In genomic region chr15:74423443-74424257, GRCh38 we compare ENCODE assay signal across 10 cellular contexts. TPM values are rescaled to one million over a fixed set of nuclear protein-coding genes. Genes with fewer than 3 reads are reported as not detected.
DNase-seq lines count a peak whose midpoint lies in the region; ATAC-seq, FAIRE-seq and TF ChIP-seq lines count a peak whose summit lies in the region.
"Had no signal": no experiment of that assay in that cellular context is flagged by ENCODE, and none has a peak within 500 bp of the region (broad histone marks: within the 10 kb centered on the region; RNA-seq: fewer than 3 reads in every experiment).

No MANE protein-coding gene starts in this region.

- no peaks in the 10 kb centered on the region for H3K9me3 Mint-ChIP-seq in activated B cell treated with CpG ODN at 0.5 μM for 24 hours

- TF ChIP-seq CTCF in HepG2 (CRISPR knock-in tag; IDR thresholded peaks at IDR 0.05) (no peak), right lobe of liver (IDR thresholded peaks at IDR 0.05) (no peak), activated B cell treated with CpG ODN at 0.5 μM for 24 hours (IDR thresholded peaks at IDR 0.05) (no peak), kidney epithelial cell (IDR thresholded peaks at IDR 0.05; ENCODE audit: insufficient read depth, low read length, poor library complexity, severe bottlenecking) (peak; percentile 2), uterus (IDR thresholded peaks at IDR 0.05) (no peak)

- DNase-seq in HepG2 (ENCODE audit: low spot score) (peak; percentile 28), right lobe of liver (no peak), activated B cell treated with CpG ODN at 0.5 μM for 24 hours (no peak), kidney epithelial cell (ENCODE audit: low read depth) (no peak), uterus (no peak), posterior vena cava (ENCODE audit: low spot score) (no peak), DMS153 treated with DMSO at 0.1 percent for 48 hours (lab: John Stamatoyannopoulos, UW; ENCODE audit: unreplicated experiment) (no peak)
- DNase-seq in stimulated activated CD4-positive, alpha-beta T cell treated with anti-CD3 and anti-CD28 coated beads, Interleukin-4, amount 100 ng/mL, for 1 hour, result no peak
- DNase-seq: MM.1S had no signal

- peak overlapping the region; percentile 61 for H3K4me2 ChIP-seq in HepG2 (ENCODE audit: low read depth, low read length)

- H3K4me3 ChIP-seq in HepG2 (replicated peaks in 1 of 3; ENCODE audit: insufficient read depth in 1 of 3, low read depth in 2 of 3, low read length in 3 of 3) (peak overlapping the region in 1 of 3 experiments; percentile 30; a peak in 2 of 6 replicates), right lobe of liver (no peak overlapping the region), kidney epithelial cell (ENCODE audit: low read depth, low read length) (no peak overlapping the region), uterus (no peak overlapping the region)

- TF ChIP-seq RAD21 in HepG2 (CRISPR knock-in tag; IDR thresholded peaks at IDR 0.05), result no peak

- H3K79me2 ChIP-seq in HepG2 (ENCODE audit: insufficient read depth, low read length), result peaks cover 62% of the 10 kb centered on the region

- no peaks in the 10 kb centered on the region; a peak in 4 of 5 replicates for H3K36me3 ChIP-seq in HepG2 (replicated peaks in 1 of 2; ENCODE audit: control insufficient read depth in 1 of 2, insufficient read depth in 2 of 2, low read length in 2 of 2)
- no peaks in the 10 kb centered on the region for H3K36me3 ChIP-seq in right lobe of liver
- H3K36me3 ChIP-seq in kidney epithelial cell (ENCODE audit: control insufficient read depth, insufficient read depth, low read length), result no peaks in the 10 kb centered on the region
- no peaks in the 10 kb centered on the region for H3K36me3 ChIP-seq in uterus

- peak overlapping the region; percentile 70 for H3K27ac Mint-ChIP-seq in activated B cell treated with CpG ODN at 0.5 μM for 24 hours

- TF ChIP-seq POLR2A in HepG2 (IDR thresholded peaks at IDR 0.05; ENCODE audit: insufficient read depth in 1 of 2, low read depth in 2 of 2, low read length in 2 of 2), result no peak
- TF ChIP-seq POLR2A in right lobe of liver (IDR thresholded peaks at IDR 0.05), result no peak
- no peak for TF ChIP-seq POLR2A in uterus (IDR thresholded peaks at IDR 0.05)

- intact Hi-C loops in HepG2 (cut with micrococcal nuclease; ENCODE audit: unreplicated experiment), result no loop called here
- intact Hi-C loops in right lobe of liver (cut with DNase I), result no loop called here
- intact Hi-C loops in activated B cell treated with CpG ODN at 0.5 μM for 24 hours (cut with micrococcal nuclease), result no loop called here
- intact Hi-C loops in uterus (cut with DNase I; ENCODE audit: low total_unique reads), result no loop called here
- intact Hi-C loops in posterior vena cava (cut with DNase I), result no loop called here

- no TSS peak for BruUV-seq in HepG2 (replicated peaks; lab: Mats Ljungman, UMichigan)

- CTCF ChIA-PET in HepG2 (lab: Yijun Ruan, JAX; ENCODE audit: low intra/inter-chr PET ratio, low total read pairs) (no interaction called here), activated B cell treated with CpG ODN at 0.5 μM for 24 hours (lab: Charles Lee) (no interaction called here)

- TF ChIP-seq EP300 in HepG2 (IDR thresholded peaks at IDR 0.05; ENCODE audit: low read depth in 2 of 2, low read length in 2 of 2) (no peak), HepG2 (CRISPR knock-in tag; IDR thresholded peaks at IDR 0.05; ENCODE audit: borderline replicate concordance) (no peak)

- H3K36me3 Mint-ChIP-seq in activated B cell treated with CpG ODN at 0.5 μM for 24 hours (ENCODE audit: low read depth), result peaks cover 80% of the 10 kb centered on the region

- H3K4me3 Mint-ChIP-seq in activated B cell treated with CpG ODN at 0.5 μM for 24 hours, result peak overlapping the region; percentile 65

- H4K20me1 ChIP-seq in HepG2 (ENCODE audit: insufficient read depth, low read length), result peaks cover 3% of the 10 kb centered on the region; the same call in 1 of the 2 replicates

- WGBS in HepG2 (ENCODE audit: low lambda C conversion rate), result 90% methylated on average over 9 of the region's 9 CpGs
- 77% methylated on average over 3 of the region's 9 CpGs for WGBS in right lobe of liver (ENCODE audit: insufficient coverage, low coverage, low lambda C conversion rate, missing lambda C conversion rate)

- in situ Hi-C loops in HepG2 (cut with HindIII; ENCODE audit: extremely low pct_ligation_motif_present, low pct_unique_long_range_greater_than_20kb), result no loop called here

- peak overlapping the region; percentile 67 for H3K9ac ChIP-seq in HepG2 (ENCODE audit: insufficient read depth, low read depth, low read length)

- no peaks in the 10 kb centered on the region for H3K27me3 ChIP-seq in HepG2 (ENCODE audit: control insufficient read depth in 1 of 2, insufficient read depth in 2 of 2, low read length in 2 of 2)
- H3K27me3 ChIP-seq in right lobe of liver, result no peaks in the 10 kb centered on the region
- no peaks in the 10 kb centered on the region for H3K27me3 ChIP-seq in kidney epithelial cell (ENCODE audit: control insufficient read depth, insufficient read depth, low read length)
- no peaks in the 10 kb centered on the region for H3K27me3 ChIP-seq in uterus

- H3K4me1 ChIP-seq in HepG2 (ENCODE audit: insufficient read depth, low read length), result peaks cover 100% of the 10 kb centered on the region
- H3K4me1 ChIP-seq in right lobe of liver, result no peaks in the 10 kb centered on the region
- peaks cover 10 to 18% of the 10 kb centered on the region in 2 donors for H3K4me1 ChIP-seq in uterus

- peaks cover 97% of the 10 kb centered on the region for H3K4me1 Mint-ChIP-seq in activated B cell treated with CpG ODN at 0.5 μM for 24 hours

- FAIRE-seq in HepG2 (lab: Jason Lieb, UNC), result no peak

- H2AFZ ChIP-seq in HepG2 (ENCODE audit: low read length), result no peak overlapping the region

- POLR2A ChIA-PET in HepG2 (lab: Yijun Ruan, JAX), result interaction anchor here (0.9 to 8.1 kb wide), 5 partner anchors 9 to 39 kb away, joined by 3 to 107 read pairs (median 10); partner anchors contain the start of genes SEMA7A and UBL7
- POLR2A ChIA-PET in activated B cell treated with CpG ODN at 0.5 μM for 24 hours (lab: Charles Lee), result interaction anchor here (1.6 to 2.9 kb wide), 2 partner anchors 20 to 39 kb away, joined by 7 to 11 read pairs; no protein-coding TSS in a partner anchor

- ATAC-seq in HepG2 (no peak), right lobe of liver (no peak), activated B cell treated with CpG ODN at 0.5 μM for 24 hours (ENCODE audit: low read depth) (no peak)

- H3K9me3 ChIP-seq in HepG2 (ENCODE audit: low read length) (no peaks in the 10 kb centered on the region), right lobe of liver (no peaks in the 10 kb centered on the region), uterus (no peaks in the 10 kb centered on the region)

- peak overlapping the region; percentile 74 for H3K27ac ChIP-seq in HepG2 (ENCODE audit: extremely low read length, insufficient read depth, low read length)
- H3K27ac ChIP-seq in right lobe of liver, result no peak overlapping the region
- peak overlapping the region; percentile 4 to 45 for H3K27ac ChIP-seq in uterus

- H3K27me3 Mint-ChIP-seq in activated B cell treated with CpG ODN at 0.5 μM for 24 hours, result no peaks in the 10 kb centered on the region

RNA-seq across cellular contexts. Expression of gene SEMA7A, which starts 10.1 kb away (rescaled TPM):
- total RNA-seq in HepG2 (2016; rRNA removed; fragmentation: Illumina TruSeq; extraction: Trizol), result 7.1 and 15.8 TPM in 2 replicates
- total RNA-seq in HepG2 (2016; cell fraction: cytosol; rRNA removed; fragmentation: Illumina TruSeq; extraction: Trizol; ENCODE audit: low read depth), result 6.7 and 6.9 TPM in 2 replicates
- 5.8 and 16.8 TPM in 2 replicates for total RNA-seq in HepG2 (2016; cell fraction: insoluble cytoplasmic fraction; rRNA removed; fragmentation: Illumina TruSeq; extraction: Trizol)
- 6.1 and 7.5 TPM in 2 replicates for total RNA-seq in HepG2 (2016; cell fraction: membrane; rRNA removed; fragmentation: Illumina TruSeq; extraction: Trizol)
- total RNA-seq in HepG2 (2016; cell fraction: nucleus; rRNA removed; fragmentation: Illumina TruSeq; extraction: Trizol), result 18.1 and 21.2 TPM in 2 replicates
- polyA plus RNA-seq in HepG2 (2011; rRNA removed), result 9.0 and 11.3 TPM in 2 replicates
- polyA plus RNA-seq in HepG2 (2011; cell fraction: cytosol; rRNA removed), result 9.5 and 11.5 TPM in 2 replicates
- polyA plus RNA-seq in HepG2 (2011; cell fraction: nucleus; rRNA removed), result 27.8 and 40.2 TPM in 2 replicates
- polyA plus RNA-seq in HepG2 (2012), result 6.1 and 9.1 TPM in 2 replicates
- polyA plus RNA-seq in HepG2 (2016; cell fraction: cytosol; fragmentation: Illumina TruSeq; extraction: Trizol; ENCODE audit: low read depth), result 0.77 and 0.90 TPM in 2 replicates
- 3.7 and 5.2 TPM in 2 replicates for polyA plus RNA-seq in HepG2 (2016; cell fraction: insoluble cytoplasmic fraction; fragmentation: Illumina TruSeq; extraction: Trizol; ENCODE audit: low read depth)
- polyA plus RNA-seq in HepG2 (2016; cell fraction: membrane; fragmentation: Illumina TruSeq; extraction: Trizol; ENCODE audit: low read depth), result 2.0 and 2.2 TPM in 2 replicates
- polyA plus RNA-seq in HepG2 (2016; cell fraction: nucleus; fragmentation: Illumina TruSeq; extraction: Trizol; ENCODE audit: insufficient read depth, low read depth), result 40.2 and 42.1 TPM in 2 replicates
- 1.2 and 27.6 TPM in 2 replicates for polyA minus RNA-seq in HepG2 (2011; rRNA and poly(A)+ RNA removed; ENCODE audit: low replicate concordance)
- 8.8 and 9.2 TPM in 2 replicates for polyA minus RNA-seq in HepG2 (2011; cell fraction: cytosol; rRNA and poly(A)+ RNA removed)
- 13.6 and 14.7 TPM in 2 replicates for polyA minus RNA-seq in HepG2 (2011; cell fraction: nucleus; rRNA and poly(A)+ RNA removed)
- 1 to 10 TPM in 3 of 6 experiments, under 1 TPM in 3; 0.42 to 2.4 (median 1.1) TPM for total RNA-seq in right lobe of liver
- 159 and 178 TPM in 2 replicates for total RNA-seq in activated B cell treated with CpG ODN at 0.5 μM for 24 hours
- total RNA-seq in kidney epithelial cell, result 289 and 322 TPM in 2 replicates
- 10 to 100 TPM in 1 of 4 donors, 1 to 10 TPM in 1, under 1 TPM in 1, not detected in 1; 0.29 to 16.9 (median 4.5) TPM for total RNA-seq in uterus
- total RNA-seq in posterior vena cava, result 1 to 10 TPM; 1.2 to 2.0 TPM

RNA-seq across cellular contexts. Expression of gene UBL7, which starts 37.3 kb away (rescaled TPM):
- total RNA-seq in HepG2 (2016; rRNA removed; fragmentation: Illumina TruSeq; extraction: Trizol) (55.0 and 63.2 TPM in 2 replicates), right lobe of liver (10 to 100 TPM; 14.8 to 38.0 (median 17.3) TPM), activated B cell treated with CpG ODN at 0.5 μM for 24 hours (40.6 and 48.8 TPM in 2 replicates), kidney epithelial cell (65.2 and 70.4 TPM in 2 replicates), uterus (10 to 100 TPM; 15.4 to 60.6 (median 35.7) TPM), posterior vena cava (10 to 100 TPM; 24.8 to 25.9 TPM)
- total RNA-seq in HepG2 (2016; cell fraction: cytosol; rRNA removed; fragmentation: Illumina TruSeq; extraction: Trizol; ENCODE audit: low read depth), result 40.0 and 66.0 TPM in 2 replicates
- 52.3 and 63.7 TPM in 2 replicates for total RNA-seq in HepG2 (2016; cell fraction: insoluble cytoplasmic fraction; rRNA removed; fragmentation: Illumina TruSeq; extraction: Trizol)
- 56.6 and 72.2 TPM in 2 replicates for total RNA-seq in HepG2 (2016; cell fraction: membrane; rRNA removed; fragmentation: Illumina TruSeq; extraction: Trizol)
- 14.7 and 21.3 TPM in 2 replicates for total RNA-seq in HepG2 (2016; cell fraction: nucleus; rRNA removed; fragmentation: Illumina TruSeq; extraction: Trizol)
- polyA plus RNA-seq in HepG2 (2011; rRNA removed), result 63.5 and 65.3 TPM in 2 replicates
- polyA plus RNA-seq in HepG2 (2011; cell fraction: cytosol; rRNA removed), result 57.8 and 86.0 TPM in 2 replicates
- polyA plus RNA-seq in HepG2 (2011; cell fraction: nucleus; rRNA removed), result 25.5 and 27.0 TPM in 2 replicates
- polyA plus RNA-seq in HepG2 (2012), result 38.1 and 49.1 TPM in 2 replicates
- polyA plus RNA-seq in HepG2 (2016; cell fraction: cytosol; fragmentation: Illumina TruSeq; extraction: Trizol; ENCODE audit: low read depth), result 60.3 and 88.5 TPM in 2 replicates
- 70.2 and 77.9 TPM in 2 replicates for polyA plus RNA-seq in HepG2 (2016; cell fraction: insoluble cytoplasmic fraction; fragmentation: Illumina TruSeq; extraction: Trizol; ENCODE audit: low read depth)
- 79.8 and 95.5 TPM in 2 replicates for polyA plus RNA-seq in HepG2 (2016; cell fraction: membrane; fragmentation: Illumina TruSeq; extraction: Trizol; ENCODE audit: low read depth)
- 32.2 and 35.3 TPM in 2 replicates for polyA plus RNA-seq in HepG2 (2016; cell fraction: nucleus; fragmentation: Illumina TruSeq; extraction: Trizol; ENCODE audit: insufficient read depth, low read depth)
- 109 and 162 TPM in 2 replicates for polyA minus RNA-seq in HepG2 (2011; rRNA and poly(A)+ RNA removed; ENCODE audit: low replicate concordance)
- 22.8 and 25.9 TPM in 2 replicates for polyA minus RNA-seq in HepG2 (2011; cell fraction: cytosol; rRNA and poly(A)+ RNA removed)
- 11.3 and 16.4 TPM in 2 replicates for polyA minus RNA-seq in HepG2 (2011; cell fraction: nucleus; rRNA and poly(A)+ RNA removed)

RNA-seq across cellular contexts. Expression of gene CYP11A1, which starts 56.2 kb away (rescaled TPM):
- 0.66 and 0.86 TPM in 2 replicates for total RNA-seq in HepG2 (2016; rRNA removed; fragmentation: Illumina TruSeq; extraction: Trizol)
- 0.30 and 0.62 TPM in 2 replicates for total RNA-seq in HepG2 (2016; cell fraction: cytosol; rRNA removed; fragmentation: Illumina TruSeq; extraction: Trizol; ENCODE audit: low read depth)
- 0.43 and 0.71 TPM in 2 replicates for total RNA-seq in HepG2 (2016; cell fraction: insoluble cytoplasmic fraction; rRNA removed; fragmentation: Illumina TruSeq; extraction: Trizol)
- 0.65 and 0.74 TPM in 2 replicates for total RNA-seq in HepG2 (2016; cell fraction: membrane; rRNA removed; fragmentation: Illumina TruSeq; extraction: Trizol)
- total RNA-seq in HepG2 (2016; cell fraction: nucleus; rRNA removed; fragmentation: Illumina TruSeq; extraction: Trizol), result 0.40 and 0.66 TPM in 2 replicates
- 0.92 and 1.4 TPM in 2 replicates for polyA plus RNA-seq in HepG2 (2011; rRNA removed)
- 0.98 and 1.0 TPM in 2 replicates for polyA plus RNA-seq in HepG2 (2011; cell fraction: cytosol; rRNA removed)
- polyA plus RNA-seq in HepG2 (2011; cell fraction: nucleus; rRNA removed), result 1.5 and 1.8 TPM in 2 replicates
- polyA plus RNA-seq in HepG2 (2012), result 0.54 and 0.73 TPM in 2 replicates
- polyA plus RNA-seq in HepG2 (2016; cell fraction: cytosol; fragmentation: Illumina TruSeq; extraction: Trizol; ENCODE audit: low read depth), result 0.26 and 0.61 TPM in 2 replicates
- 0.66 and 0.83 TPM in 2 replicates for polyA plus RNA-seq in HepG2 (2016; cell fraction: insoluble cytoplasmic fraction; fragmentation: Illumina TruSeq; extraction: Trizol; ENCODE audit: low read depth)
- polyA plus RNA-seq in HepG2 (2016; cell fraction: membrane; fragmentation: Illumina TruSeq; extraction: Trizol; ENCODE audit: low read depth), result 0.36 and 0.45 TPM in 2 replicates
- polyA plus RNA-seq in HepG2 (2016; cell fraction: nucleus; fragmentation: Illumina TruSeq; extraction: Trizol; ENCODE audit: insufficient read depth, low read depth), result 0.64 and 0.93 TPM in 2 replicates
- 1.6 and 8.2 TPM in 2 replicates for polyA minus RNA-seq in HepG2 (2011; rRNA and poly(A)+ RNA removed; ENCODE audit: low replicate concordance)
- 0.99 TPM in 1 of 2 replicates, not detected in the other for polyA minus RNA-seq in HepG2 (2011; cell fraction: cytosol; rRNA and poly(A)+ RNA removed)
- polyA minus RNA-seq in HepG2 (2011; cell fraction: nucleus; rRNA and poly(A)+ RNA removed), result 0.39 and 0.87 TPM in 2 replicates
- total RNA-seq in right lobe of liver, result 1 to 10 TPM; 2.5 to 6.4 (median 2.8) TPM
- not detected in 2 replicates for total RNA-seq in activated B cell treated with CpG ODN at 0.5 μM for 24 hours
- 2.0 and 2.9 TPM in 2 replicates for total RNA-seq in kidney epithelial cell
- 1 to 10 TPM in 2 of 4 donors, not detected in 2; 1.1 to 2.3 TPM for total RNA-seq in uterus
- 1 to 10 TPM in 1 of 2 donors, under 1 TPM in 1; 0.71 to 1.2 TPM for total RNA-seq in posterior vena cava
- total RNA-seq: RPMI7951 had no signal

Comparison
In these comparisons a context has a peak if more than half of its experiments do, and no peak if none do; other contexts are left out.
1. H3K27ac ChIP-seq: peak in HepG2 (single experiment) and uterus (2 of 2); none in right lobe of liver (0 of 3).